ENCODE assay signal across 11 cellular contexts in genomic region chr4:103996637-103997036, GRCh38.
DNase-seq lines count a peak whose midpoint lies in the region; ATAC-seq and TF ChIP-seq lines count a peak whose summit lies in the region.
"Had no signal": no experiment of that assay in that cellular context is flagged by ENCODE, and none has a peak within 500 bp of the region (broad histone marks: within the 10 kb centered on the region; RNA-seq: fewer than 3 reads in every experiment).

No MANE protein-coding gene starts in this region.

- peak overlapping the region; percentile 37 to 65 (median 59) for H3K27ac Mint-ChIP-seq in nephron
- H3K27ac Mint-ChIP-seq: activated naive CD8-positive, alpha-beta T cell treated with anti-CD3 and anti-CD28 coated beads for 36 hours had no signal

- peaks cover 12% of the 10 kb centered on the region for H3K4me1 Mint-ChIP-seq in nephron
- H3K4me1 Mint-ChIP-seq: activated naive CD8-positive, alpha-beta T cell treated with anti-CD3 and anti-CD28 coated beads for 36 hours had no signal

- no peak overlapping the region for H3K27ac ChIP-seq in spleen
- H3K27ac ChIP-seq: ovary had no signal

- H3K36me3 Mint-ChIP-seq in nephron (ENCODE audit: low read depth): no peaks in the 10 kb centered on the region
- H3K36me3 Mint-ChIP-seq: activated naive CD8-positive, alpha-beta T cell treated with anti-CD3 and anti-CD28 coated beads for 36 hours had no signal

- peaks cover under 1 to 32% (median 21%) of the 10 kb centered on the region in 8 donors for H3K9me3 ChIP-seq in spleen
- H3K9me3 ChIP-seq: ovary had no signal

- DNase-seq in EL: peak; percentile 58
- peak; percentile 20 for DNase-seq in NCI-H1048 (lab: John Stamatoyannopoulos, UW)
- peak; percentile 66 for DNase-seq in cerebellar cortex (ENCODE audit: low spot score)
- DNase-seq in NK-92 treated with Interleukin-12 subunit alpha and Interleukin-12 subunit beta, amount 100 ng/mL, for 24 hours (lab: John Stamatoyannopoulos, UW): no peak
- no peak for DNase-seq in mesenteric fat pad (ENCODE audit: low spot score)
- no peak for DNase-seq in spleen
- DNase-seq: activated naive CD8-positive, alpha-beta T cell treated with anti-CD3 and anti-CD28 coated beads for 36 hours; NCI-H1930; ovary had no signal

- H3K4me3 ChIP-seq in spleen: no peak overlapping the region
- H3K4me3 ChIP-seq: ovary had no signal

- H3K36me3 ChIP-seq in spleen: no peaks in the 10 kb centered on the region
- H3K36me3 ChIP-seq: ovary had no signal

- no peaks in the 10 kb centered on the region for H3K27me3 Mint-ChIP-seq in nephron (ENCODE audit: low read depth)

- no peaks in the 10 kb centered on the region for H3K4me1 ChIP-seq in spleen

- ATAC-seq in HG03520 (IDR thresholded peaks at IDR 0.05; ENCODE audit: unreplicated experiment): no peak

- H3K4me3 Mint-ChIP-seq in nephron: peak overlapping the region in 1 of 3 experiments; percentile 18
- H3K4me3 Mint-ChIP-seq: activated naive CD8-positive, alpha-beta T cell treated with anti-CD3 and anti-CD28 coated beads for 36 hours had no signal

- TF ChIP-seq CTCF in nephron (IDR thresholded peaks at IDR 0.05; ENCODE audit: unreplicated experiment in 3 of 3): no peak
- TF ChIP-seq CTCF in spleen (IDR thresholded peaks at IDR 0.05 in 8 of 11, conservative IDR thresholded peaks at IDR 0.05 in 3 of 11): no peak

- intact Hi-C loops in spleen (cut with DNase I; ENCODE audit: low total_unique reads): no loop called here

- no peak for TF ChIP-seq POLR2A in spleen (IDR thresholded peaks at IDR 0.05)

- H3K27me3 ChIP-seq in spleen (replicated peaks in 1 of 7): no peaks in the 10 kb centered on the region
- H3K27me3 ChIP-seq: ovary had no signal

- 34 to 45% (median 37%) methylated on average over 2 of the region's 2 CpGs for WGBS in spleen, 5 donors

- H3K9me3 Mint-ChIP-seq in nephron: peaks cover 13% of the 10 kb centered on the region

Comparison
In these comparisons a context has a peak if more than half of its experiments do, and no peak if none do; other contexts are left out.
1. DNase-seq: peak in EL (single experiment), NCI-H1048 (single experiment) and cerebellar cortex (single experiment); none in NK-92 treated with Interleukin-12 subunit alpha and Interleukin-12 subunit beta, amount 100 ng/mL, for 24 hours (single experiment), mesenteric fat pad (single experiment) and spleen (single experiment).